ENCODE assay signal across 1 cellular context in the genomic region with DNA sequence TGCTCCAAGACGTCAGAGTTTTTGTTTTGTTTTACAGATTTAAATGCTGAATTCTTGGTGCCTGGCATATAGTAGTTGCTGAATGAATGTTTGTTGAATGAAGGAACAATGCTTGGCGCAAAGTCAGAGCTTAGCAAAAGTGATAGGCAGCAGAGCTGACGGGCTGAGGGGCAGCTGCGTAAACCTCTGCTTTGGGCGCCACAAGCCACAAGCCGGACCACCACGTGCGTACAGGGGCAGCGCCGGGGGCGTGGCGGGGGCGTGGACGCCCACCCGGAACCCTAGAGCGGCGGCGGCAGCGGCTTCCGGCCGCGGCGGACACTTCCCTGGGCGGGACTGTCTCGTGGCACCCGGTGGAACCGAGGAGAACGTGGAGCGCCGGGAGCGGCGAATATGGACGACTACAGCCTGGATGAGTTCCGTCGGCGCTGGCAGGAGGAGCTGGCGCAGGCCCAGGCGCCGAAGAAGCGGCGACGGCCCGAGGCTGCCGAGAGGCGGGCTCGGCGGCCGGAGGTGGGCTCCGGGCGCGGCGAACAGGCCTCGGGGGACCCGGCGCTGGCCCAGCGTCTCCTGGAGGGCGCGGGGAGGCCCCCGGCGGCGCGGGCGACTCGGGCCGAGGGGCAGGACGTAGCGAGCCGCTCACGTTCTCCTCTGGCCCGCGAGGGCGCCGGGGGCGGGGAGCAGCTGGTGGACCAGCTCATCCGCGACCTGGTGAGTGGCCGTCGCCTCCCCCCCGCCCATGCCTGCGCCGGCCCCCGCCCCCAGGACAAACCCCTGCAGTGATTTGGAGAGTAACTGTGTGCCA.
TF ChIP-seq lines count a peak whose summit lies in the region.

A gene with protein sequence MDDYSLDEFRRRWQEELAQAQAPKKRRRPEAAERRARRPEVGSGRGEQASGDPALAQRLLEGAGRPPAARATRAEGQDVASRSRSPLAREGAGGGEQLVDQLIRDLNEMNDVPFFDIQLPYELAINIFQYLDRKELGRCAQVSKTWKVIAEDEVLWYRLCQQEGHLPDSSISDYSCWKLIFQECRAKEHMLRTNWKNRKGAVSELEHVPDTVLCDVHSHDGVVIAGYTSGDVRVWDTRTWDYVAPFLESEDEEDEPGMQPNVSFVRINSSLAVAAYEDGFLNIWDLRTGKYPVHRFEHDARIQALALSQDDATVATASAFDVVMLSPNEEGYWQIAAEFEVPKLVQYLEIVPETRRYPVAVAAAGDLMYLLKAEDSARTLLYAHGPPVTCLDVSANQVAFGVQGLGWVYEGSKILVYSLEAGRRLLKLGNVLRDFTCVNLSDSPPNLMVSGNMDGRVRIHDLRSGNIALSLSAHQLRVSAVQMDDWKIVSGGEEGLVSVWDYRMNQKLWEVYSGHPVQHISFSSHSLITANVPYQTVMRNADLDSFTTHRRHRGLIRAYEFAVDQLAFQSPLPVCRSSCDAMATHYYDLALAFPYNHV (plus strand): TSS at position 306 of the 805 bp plus-strand sequence. CDS start 88 bp downstream, at position 394.

TF ChIP-seq in HepG2, 621 proteins besides CTCF, POLR2A, EP300 and RAD21 (continued from another document and continues in another):
- TF ChIP-seq, protein P1, sequence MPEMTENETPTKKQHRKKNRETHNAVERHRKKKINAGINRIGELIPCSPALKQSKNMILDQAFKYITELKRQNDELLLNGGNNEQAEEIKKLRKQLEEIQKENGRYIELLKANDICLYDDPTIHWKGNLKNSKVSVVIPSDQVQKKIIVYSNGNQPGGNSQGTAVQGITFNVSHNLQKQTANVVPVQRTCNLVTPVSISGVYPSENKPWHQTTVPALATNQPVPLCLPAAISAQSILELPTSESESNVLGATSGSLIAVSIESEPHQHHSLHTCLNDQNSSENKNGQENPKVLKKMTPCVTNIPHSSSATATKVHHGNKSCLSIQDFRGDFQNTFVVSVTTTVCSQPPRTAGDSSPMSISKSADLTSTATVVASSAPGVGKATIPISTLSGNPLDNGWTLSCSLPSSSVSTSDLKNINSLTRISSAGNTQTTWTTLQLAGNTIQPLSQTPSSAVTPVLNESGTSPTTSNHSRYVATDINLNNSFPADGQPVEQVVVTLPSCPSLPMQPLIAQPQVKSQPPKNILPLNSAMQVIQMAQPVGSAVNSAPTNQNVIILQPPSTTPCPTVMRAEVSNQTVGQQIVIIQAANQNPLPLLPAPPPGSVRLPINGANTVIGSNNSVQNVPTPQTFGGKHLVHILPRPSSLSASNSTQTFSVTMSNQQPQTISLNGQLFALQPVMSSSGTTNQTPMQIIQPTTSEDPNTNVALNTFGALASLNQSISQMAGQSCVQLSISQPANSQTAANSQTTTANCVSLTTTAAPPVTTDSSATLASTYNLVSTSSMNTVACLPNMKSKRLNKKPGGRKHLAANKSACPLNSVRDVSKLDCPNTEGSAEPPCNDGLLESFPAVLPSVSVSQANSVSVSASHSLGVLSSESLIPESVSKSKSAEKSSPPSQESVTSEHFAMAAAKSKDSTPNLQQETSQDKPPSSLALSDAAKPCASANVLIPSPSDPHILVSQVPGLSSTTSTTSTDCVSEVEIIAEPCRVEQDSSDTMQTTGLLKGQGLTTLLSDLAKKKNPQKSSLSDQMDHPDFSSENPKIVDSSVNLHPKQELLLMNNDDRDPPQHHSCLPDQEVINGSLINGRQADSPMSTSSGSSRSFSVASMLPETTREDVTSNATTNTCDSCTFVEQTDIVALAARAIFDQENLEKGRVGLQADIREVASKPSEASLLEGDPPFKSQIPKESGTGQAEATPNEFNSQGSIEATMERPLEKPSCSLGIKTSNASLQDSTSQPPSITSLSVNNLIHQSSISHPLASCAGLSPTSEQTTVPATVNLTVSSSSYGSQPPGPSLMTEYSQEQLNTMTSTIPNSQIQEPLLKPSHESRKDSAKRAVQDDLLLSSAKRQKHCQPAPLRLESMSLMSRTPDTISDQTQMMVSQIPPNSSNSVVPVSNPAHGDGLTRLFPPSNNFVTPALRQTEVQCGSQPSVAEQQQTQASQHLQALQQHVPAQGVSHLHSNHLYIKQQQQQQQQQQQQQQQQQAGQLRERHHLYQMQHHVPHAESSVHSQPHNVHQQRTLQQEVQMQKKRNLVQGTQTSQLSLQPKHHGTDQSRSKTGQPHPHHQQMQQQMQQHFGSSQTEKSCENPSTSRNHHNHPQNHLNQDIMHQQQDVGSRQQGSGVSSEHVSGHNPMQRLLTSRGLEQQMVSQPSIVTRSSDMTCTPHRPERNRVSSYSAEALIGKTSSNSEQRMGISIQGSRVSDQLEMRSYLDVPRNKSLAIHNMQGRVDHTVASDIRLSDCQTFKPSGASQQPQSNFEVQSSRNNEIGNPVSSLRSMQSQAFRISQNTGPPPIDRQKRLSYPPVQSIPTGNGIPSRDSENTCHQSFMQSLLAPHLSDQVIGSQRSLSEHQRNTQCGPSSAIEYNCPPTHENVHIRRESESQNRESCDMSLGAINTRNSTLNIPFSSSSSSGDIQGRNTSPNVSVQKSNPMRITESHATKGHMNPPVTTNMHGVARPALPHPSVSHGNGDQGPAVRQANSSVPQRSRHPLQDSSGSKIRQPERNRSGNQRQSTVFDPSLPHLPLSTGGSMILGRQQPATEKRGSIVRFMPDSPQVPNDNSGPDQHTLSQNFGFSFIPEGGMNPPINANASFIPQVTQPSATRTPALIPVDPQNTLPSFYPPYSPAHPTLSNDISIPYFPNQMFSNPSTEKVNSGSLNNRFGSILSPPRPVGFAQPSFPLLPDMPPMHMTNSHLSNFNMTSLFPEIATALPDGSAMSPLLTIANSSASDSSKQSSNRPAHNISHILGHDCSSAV (CRISPR knock-in tag; IDR thresholded peaks at IDR 0.05; ENCODE audit: borderline replicate concordance), result no peak
- TF ChIP-seq MTF2 (CRISPR knock-in tag; IDR thresholded peaks at IDR 0.05; ENCODE audit: borderline replicate concordance) (peak; percentile 55; the same call in 1 of the 2 replicates), ISX (CRISPR knock-in tag; conservative IDR thresholded peaks at IDR 0.05) (no peak), REL (CRISPR knock-in tag; conservative IDR thresholded peaks at IDR 0.05) (peak; percentile 78; the same call in 1 of the 2 replicates), TARDBP (CRISPR knock-in tag; IDR thresholded peaks at IDR 0.05) (peak; percentile 68), ZNF274 (CRISPR knock-in tag; IDR thresholded peaks at IDR 0.05) (peak; percentile 91), BHLHE40 (IDR thresholded peaks at IDR 0.05; ENCODE audit: low read length) (peak; percentile 63), SMC3 (IDR thresholded peaks at IDR 0.05; ENCODE audit: low read length) (no peak), CREB1 (IDR thresholded peaks at IDR 0.05) (no peak), CREB1 (CRISPR knock-in tag; IDR thresholded peaks at IDR 0.05) (no peak), GLI4 (CRISPR knock-in tag; IDR thresholded peaks at IDR 0.05; ENCODE audit: borderline replicate concordance) (no peak), ZNF768 (CRISPR knock-in tag; IDR thresholded peaks at IDR 0.05) (peak; percentile 82; the same call in 1 of the 2 replicates), ZNF792 (CRISPR knock-in tag; IDR thresholded peaks at IDR 0.05) (no peak), ZNF720 (CRISPR knock-in tag; IDR thresholded peaks at IDR 0.05) (no peak), ZNF256 (CRISPR knock-in tag; conservative IDR thresholded peaks at IDR 0.05) (peak; percentile 74; the same call in 1 of the 2 replicates), SP4 (CRISPR knock-in tag; IDR thresholded peaks at IDR 0.05) (peak; percentile 90), ZNF160 (CRISPR knock-in tag; IDR thresholded peaks at IDR 0.05) (peak; percentile 85), ZNF329 (CRISPR knock-in tag; IDR thresholded peaks at IDR 0.05; ENCODE audit: low read depth) (0 out of 2 replicates have a peak, but pooled peaks have one; percentile 57), ZBTB38 (CRISPR knock-in tag; IDR thresholded peaks at IDR 0.05) (peak; percentile 72; the same call in 1 of the 2 replicates), ZBTB1 (CRISPR knock-in tag; IDR thresholded peaks at IDR 0.05; ENCODE audit: borderline replicate concordance) (peak; percentile 45; the same call in 1 of the 2 replicates), ETV5 (CRISPR knock-in tag; IDR thresholded peaks at IDR 0.05; ENCODE audit: borderline replicate concordance) (peak; percentile 79; the same call in 1 of the 2 replicates), HOXD1 (CRISPR knock-in tag; IDR thresholded peaks at IDR 0.05) (peak; percentile 78; the same call in 1 of the 2 replicates), AGO1 (IDR thresholded peaks at IDR 0.05; ENCODE audit: low read depth, low read length, poor library complexity, severe bottlenecking) (peak; percentile 40), FOXM1 (CRISPR knock-in tag; IDR thresholded peaks at IDR 0.05) (no peak), YEATS4 (CRISPR knock-in tag; IDR thresholded peaks at IDR 0.05; ENCODE audit: borderline replicate concordance) (peak; percentile 97)
- TF ChIP-seq, protein P2, sequence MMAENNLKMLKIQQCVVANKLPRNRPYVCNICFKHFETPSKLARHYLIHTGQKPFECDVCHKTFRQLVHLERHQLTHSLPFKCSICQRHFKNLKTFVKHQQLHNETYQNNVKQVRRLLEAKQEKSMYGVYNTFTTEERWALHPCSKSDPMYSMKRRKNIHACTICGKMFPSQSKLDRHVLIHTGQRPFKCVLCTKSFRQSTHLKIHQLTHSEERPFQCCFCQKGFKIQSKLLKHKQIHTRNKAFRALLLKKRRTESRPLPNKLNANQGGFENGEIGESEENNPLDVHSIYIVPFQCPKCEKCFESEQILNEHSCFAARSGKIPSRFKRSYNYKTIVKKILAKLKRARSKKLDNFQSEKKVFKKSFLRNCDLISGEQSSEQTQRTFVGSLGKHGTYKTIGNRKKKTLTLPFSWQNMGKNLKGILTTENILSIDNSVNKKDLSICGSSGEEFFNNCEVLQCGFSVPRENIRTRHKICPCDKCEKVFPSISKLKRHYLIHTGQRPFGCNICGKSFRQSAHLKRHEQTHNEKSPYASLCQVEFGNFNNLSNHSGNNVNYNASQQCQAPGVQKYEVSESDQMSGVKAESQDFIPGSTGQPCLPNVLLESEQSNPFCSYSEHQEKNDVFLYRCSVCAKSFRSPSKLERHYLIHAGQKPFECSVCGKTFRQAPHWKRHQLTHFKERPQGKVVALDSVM (CRISPR knock-in tag; IDR thresholded peaks at IDR 0.05), result peak; percentile 52; the same call in 1 of the 2 replicates
- TF ChIP-seq, protein P3, sequence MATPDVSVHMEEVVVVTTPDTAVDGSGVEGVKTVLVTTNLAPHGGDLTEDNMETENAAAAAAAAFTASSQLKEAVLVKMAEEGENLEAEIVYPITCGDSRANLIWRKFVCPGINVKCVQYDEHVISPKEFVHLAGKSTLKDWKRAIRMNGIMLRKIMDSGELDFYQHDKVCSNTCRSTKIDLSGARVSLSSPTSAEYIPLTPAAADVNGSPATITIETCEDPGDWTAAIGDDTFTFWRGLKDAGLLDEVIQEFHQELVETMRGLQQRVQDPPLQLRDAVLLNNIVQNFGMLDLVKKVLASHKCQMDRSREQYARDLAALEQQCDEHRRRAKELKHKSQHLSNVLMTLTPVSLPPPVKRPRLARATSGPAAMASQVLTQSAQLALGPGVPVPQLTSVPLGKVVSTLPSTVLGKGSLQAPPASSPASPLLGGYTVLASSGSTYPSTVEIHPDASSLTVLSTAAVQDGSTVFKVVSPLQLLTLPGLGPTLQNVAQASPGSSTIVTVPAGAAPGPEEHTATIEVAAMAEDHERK (CRISPR knock-in tag; IDR thresholded peaks at IDR 0.05; ENCODE audit: low read depth), result 0 out of 2 replicates have a peak, but pooled peaks have one; percentile 29
- TF ChIP-seq, protein P4, sequence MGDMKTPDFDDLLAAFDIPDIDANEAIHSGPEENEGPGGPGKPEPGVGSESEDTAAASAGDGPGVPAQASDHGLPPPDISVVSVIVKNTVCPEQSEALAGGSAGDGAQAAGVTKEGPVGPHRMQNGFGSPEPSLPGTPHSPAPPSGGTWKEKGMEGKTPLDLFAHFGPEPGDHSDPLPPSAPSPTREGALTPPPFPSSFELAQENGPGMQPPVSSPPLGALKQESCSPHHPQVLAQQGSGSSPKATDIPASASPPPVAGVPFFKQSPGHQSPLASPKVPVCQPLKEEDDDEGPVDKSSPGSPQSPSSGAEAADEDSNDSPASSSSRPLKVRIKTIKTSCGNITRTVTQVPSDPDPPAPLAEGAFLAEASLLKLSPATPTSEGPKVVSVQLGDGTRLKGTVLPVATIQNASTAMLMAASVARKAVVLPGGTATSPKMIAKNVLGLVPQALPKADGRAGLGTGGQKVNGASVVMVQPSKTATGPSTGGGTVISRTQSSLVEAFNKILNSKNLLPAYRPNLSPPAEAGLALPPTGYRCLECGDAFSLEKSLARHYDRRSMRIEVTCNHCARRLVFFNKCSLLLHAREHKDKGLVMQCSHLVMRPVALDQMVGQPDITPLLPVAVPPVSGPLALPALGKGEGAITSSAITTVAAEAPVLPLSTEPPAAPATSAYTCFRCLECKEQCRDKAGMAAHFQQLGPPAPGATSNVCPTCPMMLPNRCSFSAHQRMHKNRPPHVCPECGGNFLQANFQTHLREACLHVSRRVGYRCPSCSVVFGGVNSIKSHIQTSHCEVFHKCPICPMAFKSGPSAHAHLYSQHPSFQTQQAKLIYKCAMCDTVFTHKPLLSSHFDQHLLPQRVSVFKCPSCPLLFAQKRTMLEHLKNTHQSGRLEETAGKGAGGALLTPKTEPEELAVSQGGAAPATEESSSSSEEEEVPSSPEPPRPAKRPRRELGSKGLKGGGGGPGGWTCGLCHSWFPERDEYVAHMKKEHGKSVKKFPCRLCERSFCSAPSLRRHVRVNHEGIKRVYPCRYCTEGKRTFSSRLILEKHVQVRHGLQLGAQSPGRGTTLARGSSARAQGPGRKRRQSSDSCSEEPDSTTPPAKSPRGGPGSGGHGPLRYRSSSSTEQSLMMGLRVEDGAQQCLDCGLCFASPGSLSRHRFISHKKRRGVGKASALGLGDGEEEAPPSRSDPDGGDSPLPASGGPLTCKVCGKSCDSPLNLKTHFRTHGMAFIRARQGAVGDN (CRISPR knock-in tag; IDR thresholded peaks at IDR 0.05), result peak; percentile 96
- TF ChIP-seq, protein P5, sequence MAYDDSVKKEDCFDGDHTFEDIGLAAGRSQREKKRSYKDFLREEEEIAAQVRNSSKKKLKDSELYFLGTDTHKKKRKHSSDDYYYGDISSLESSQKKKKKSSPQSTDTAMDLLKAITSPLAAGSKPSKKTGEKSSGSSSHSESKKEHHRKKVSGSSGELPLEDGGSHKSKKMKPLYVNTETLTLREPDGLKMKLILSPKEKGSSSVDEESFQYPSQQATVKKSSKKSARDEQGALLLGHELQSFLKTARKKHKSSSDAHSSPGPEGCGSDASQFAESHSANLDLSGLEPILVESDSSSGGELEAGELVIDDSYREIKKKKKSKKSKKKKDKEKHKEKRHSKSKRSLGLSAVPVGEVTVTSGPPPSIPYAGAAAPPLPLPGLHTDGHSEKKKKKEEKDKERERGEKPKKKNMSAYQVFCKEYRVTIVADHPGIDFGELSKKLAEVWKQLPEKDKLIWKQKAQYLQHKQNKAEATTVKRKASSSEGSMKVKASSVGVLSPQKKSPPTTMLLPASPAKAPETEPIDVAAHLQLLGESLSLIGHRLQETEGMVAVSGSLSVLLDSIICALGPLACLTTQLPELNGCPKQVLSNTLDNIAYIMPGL (CRISPR knock-in tag; IDR thresholded peaks at IDR 0.05; ENCODE audit: borderline replicate concordance in 1 of 2, low read depth in 1 of 2), result peak; percentile 59 to 80; a peak in 3 of 4 replicates
- TF ChIP-seq, protein P6, sequence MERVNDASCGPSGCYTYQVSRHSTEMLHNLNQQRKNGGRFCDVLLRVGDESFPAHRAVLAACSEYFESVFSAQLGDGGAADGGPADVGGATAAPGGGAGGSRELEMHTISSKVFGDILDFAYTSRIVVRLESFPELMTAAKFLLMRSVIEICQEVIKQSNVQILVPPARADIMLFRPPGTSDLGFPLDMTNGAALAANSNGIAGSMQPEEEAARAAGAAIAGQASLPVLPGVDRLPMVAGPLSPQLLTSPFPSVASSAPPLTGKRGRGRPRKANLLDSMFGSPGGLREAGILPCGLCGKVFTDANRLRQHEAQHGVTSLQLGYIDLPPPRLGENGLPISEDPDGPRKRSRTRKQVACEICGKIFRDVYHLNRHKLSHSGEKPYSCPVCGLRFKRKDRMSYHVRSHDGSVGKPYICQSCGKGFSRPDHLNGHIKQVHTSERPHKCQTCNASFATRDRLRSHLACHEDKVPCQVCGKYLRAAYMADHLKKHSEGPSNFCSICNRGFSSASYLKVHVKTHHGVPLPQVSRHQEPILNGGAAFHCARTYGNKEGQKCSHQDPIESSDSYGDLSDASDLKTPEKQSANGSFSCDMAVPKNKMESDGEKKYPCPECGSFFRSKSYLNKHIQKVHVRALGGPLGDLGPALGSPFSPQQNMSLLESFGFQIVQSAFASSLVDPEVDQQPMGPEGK (CRISPR knock-in tag; IDR thresholded peaks at IDR 0.05), result peak; percentile 64
